12 cellular contexts compared by ENCODE assay signal in the genomic region with DNA sequence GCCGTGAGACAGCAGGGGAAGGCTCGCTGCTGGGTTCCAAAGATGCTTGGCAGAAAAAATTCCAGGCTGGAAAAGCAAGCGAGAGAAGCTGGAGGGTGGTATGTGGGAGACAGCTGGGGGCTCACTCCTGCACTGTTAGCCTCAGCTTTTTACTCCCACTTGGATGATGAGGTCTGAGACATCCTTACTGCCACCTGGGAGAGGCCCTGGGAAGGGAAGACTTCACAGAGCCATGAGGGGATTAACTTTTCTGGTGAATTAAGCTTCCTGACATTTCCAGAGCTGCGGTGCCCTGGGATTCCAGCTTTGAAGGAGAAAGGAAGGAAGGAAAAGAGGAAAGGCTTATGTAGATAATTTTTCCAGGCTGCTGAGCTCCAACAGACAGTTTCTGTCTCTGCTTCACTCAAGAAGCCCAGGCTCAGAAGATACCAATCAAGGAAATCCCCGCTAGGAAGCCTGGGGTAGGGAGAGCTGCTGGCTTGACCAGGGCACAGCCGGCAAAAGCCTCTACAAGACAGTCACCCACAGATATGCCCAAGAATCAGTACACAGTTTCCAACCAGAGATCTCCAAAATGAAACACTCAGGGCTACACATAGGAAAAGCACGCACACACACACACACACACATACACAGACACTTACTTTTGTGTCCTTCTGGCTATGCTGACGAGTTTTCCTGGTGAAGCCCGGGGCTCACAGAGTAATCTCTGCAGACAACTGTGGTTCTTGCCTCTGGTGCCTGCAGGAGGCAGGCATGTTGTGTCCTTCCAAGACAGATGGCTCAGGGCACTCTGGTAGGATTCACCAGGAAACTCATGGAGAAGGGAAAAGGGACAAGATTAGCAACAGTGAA.
DNase-seq lines count a peak whose midpoint lies in the region; ATAC-seq and TF ChIP-seq lines count a peak whose summit lies in the region.
"Had no signal": no experiment of that assay in that cellular context is flagged by ENCODE, and none has a peak within 500 bp of the region (broad histone marks: within the 10 kb centered on the region; RNA-seq: fewer than 3 reads in every experiment).

No MANE protein-coding gene starts in this region.

- no peak for ATAC-seq in HG02678 (IDR thresholded peaks at IDR 0.05; ENCODE audit: unreplicated experiment)
- ATAC-seq: gastrocnemius medialis; naive thymus-derived CD4-positive, alpha-beta T cell; PC-3 had no signal

- POLR2A ChIA-PET in HEK293 (lab: Yijun Ruan, JAX), result interaction anchor here (0.6 to 2.1 kb wide), 5 partner anchors 29 to 226 kb away, joined by 3 to 13 read pairs (median 3); a partner anchor contains a TSS

- H3K27ac ChIP-seq in HEK293 (ENCODE audit: extremely low read depth, low read depth, low read length), result no peak overlapping the region
- H3K27ac ChIP-seq: gastrocnemius medialis had no signal

- peak; percentile 5 for DNase-seq in adipocyte (ENCODE audit: low read depth)
- peak; percentile 48 for DNase-seq in foreskin melanocyte
- DNase-seq in retina, result peak; percentile 67
- DNase-seq in activated CD8-positive, alpha-beta memory T cell treated with anti-CD3 and anti-CD28 coated beads for 24 hours, result no peak
- DNase-seq in GM13976 (ENCODE audit: low spot score), result no peak
- DNase-seq: activated CD4-positive, CD25-positive, alpha-beta regulatory T cell treated with anti-CD3 and anti-CD28 coated beads, Interleukin-2, amount 50 U/mL, for 72 hours; activated naive CD4-positive, alpha-beta T cell treated with Interleukin-2 at 50 U/mL for 16 hours; gastrocnemius medialis; PC-3 had no signal

- no peak overlapping the region for H3K9ac ChIP-seq in adipocyte (ENCODE audit: low read length)

- in situ Hi-C loops in GM13976 (cut with MboI; ENCODE audit: low sequenced_read_pairs, unreplicated experiment), result no loop called here

- no peaks in the 10 kb centered on the region; the same call in 1 of the 2 replicates for H3K4me1 ChIP-seq in HEK293 (ENCODE audit: control insufficient read depth, insufficient read depth, low read length)
- peaks cover 17% of the 10 kb centered on the region for H3K4me1 ChIP-seq in adipocyte (ENCODE audit: control insufficient read depth, insufficient read depth, low read length)

- H3K4me3 ChIP-seq in HEK293 (ENCODE audit: low read depth, low read length) (no peak overlapping the region), adipocyte (ENCODE audit: low read length) (no peak overlapping the region)

- H3K9me3 ChIP-seq in HEK293 (ENCODE audit: control insufficient read depth, insufficient read depth, low read depth, low read length) (no peaks in the 10 kb centered on the region), adipocyte (ENCODE audit: control insufficient read depth, low read length) (no peaks in the 10 kb centered on the region)
- H3K9me3 ChIP-seq: gastrocnemius medialis had no signal

- CTCF ChIA-PET in HEK293 (lab: Yijun Ruan, JAX), result interaction anchor here (0.6 to 2.6 kb wide), 6 partner anchors 13 to 219 kb away, joined by 3 to 9 read pairs (median 4); no protein-coding TSS in a partner anchor

- no peaks in the 10 kb centered on the region for H3K36me3 ChIP-seq in HEK293 (ENCODE audit: control insufficient read depth in 2 of 2, insufficient read depth in 1 of 2, low read length in 2 of 2)
- no peaks in the 10 kb centered on the region for H3K36me3 ChIP-seq in adipocyte (ENCODE audit: control insufficient read depth, insufficient read depth, low read length, severe bottlenecking)
- H3K36me3 ChIP-seq: gastrocnemius medialis had no signal

- no peak for TF ChIP-seq CTCF in HEK293 (tag by site-specific recombination; IDR thresholded peaks at IDR 0.05)
- TF ChIP-seq CTCF in GM13976 (IDR thresholded peaks at IDR 0.05; ENCODE audit: borderline replicate concordance, control extremely low read depth, extremely low read depth, insufficient read depth, missing control alignments), result no peak

- H3K27me3 ChIP-seq in adipocyte (replicated peaks; ENCODE audit: control insufficient read depth, insufficient read depth, low read length), result peaks cover 10% of the 10 kb centered on the region

TF ChIP-seq in HEK293, 187 proteins besides CTCF, POLR2A, EP300 and RAD21:
- TF ChIP-seq GLIS1 (tag by site-specific recombination; IDR thresholded peaks at IDR 0.05) (peak; percentile 43), EGR2 (tag by site-specific recombination; IDR thresholded peaks at IDR 0.05; ENCODE audit: low read depth) (peak; percentile 9; the same call in 1 of the 2 replicates), ZNF555 (tag by site-specific recombination; conservative IDR thresholded peaks at IDR 0.05) (no peak)
- TF ChIP-seq, protein P1, sequence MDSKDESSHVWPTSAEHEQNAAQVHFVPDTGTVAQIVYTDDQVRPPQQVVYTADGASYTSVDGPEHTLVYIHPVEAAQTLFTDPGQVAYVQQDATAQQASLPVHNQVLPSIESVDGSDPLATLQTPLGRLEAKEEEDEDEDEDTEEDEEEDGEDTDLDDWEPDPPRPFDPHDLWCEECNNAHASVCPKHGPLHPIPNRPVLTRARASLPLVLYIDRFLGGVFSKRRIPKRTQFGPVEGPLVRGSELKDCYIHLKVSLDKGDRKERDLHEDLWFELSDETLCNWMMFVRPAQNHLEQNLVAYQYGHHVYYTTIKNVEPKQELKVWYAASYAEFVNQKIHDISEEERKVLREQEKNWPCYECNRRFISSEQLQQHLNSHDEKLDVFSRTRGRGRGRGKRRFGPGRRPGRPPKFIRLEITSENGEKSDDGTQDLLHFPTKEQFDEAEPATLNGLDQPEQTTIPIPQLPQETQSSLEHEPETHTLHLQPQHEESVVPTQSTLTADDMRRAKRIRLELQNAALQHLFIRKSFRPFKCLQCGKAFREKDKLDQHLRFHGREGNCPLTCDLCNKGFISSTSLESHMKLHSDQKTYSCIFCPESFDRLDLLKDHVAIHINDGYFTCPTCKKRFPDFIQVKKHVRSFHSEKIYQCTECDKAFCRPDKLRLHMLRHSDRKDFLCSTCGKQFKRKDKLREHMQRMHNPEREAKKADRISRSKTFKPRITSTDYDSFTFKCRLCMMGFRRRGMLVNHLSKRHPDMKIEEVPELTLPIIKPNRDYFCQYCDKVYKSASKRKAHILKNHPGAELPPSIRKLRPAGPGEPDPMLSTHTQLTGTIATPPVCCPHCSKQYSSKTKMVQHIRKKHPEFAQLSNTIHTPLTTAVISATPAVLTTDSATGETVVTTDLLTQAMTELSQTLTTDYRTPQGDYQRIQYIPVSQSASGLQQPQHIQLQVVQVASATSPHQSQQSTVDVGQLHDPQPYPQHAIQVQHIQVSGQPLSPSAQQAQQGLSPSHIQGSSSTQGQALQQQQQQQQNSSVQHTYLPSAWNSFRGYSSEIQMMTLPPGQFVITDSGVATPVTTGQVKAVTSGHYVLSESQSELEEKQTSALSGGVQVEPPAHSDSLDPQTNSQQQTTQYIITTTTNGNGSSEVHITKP (tag by site-specific recombination; IDR thresholded peaks at IDR 0.05), result peak; percentile 30; the same call in 1 of the 2 replicates

Comparison
In these comparisons a context has a peak if more than half of its experiments do, and no peak if none do; other contexts are left out.
1. DNase-seq: peak in adipocyte (single experiment), foreskin melanocyte (single experiment) and retina (single experiment); none in activated CD8-positive, alpha-beta memory T cell treated with anti-CD3 and anti-CD28 coated beads for 24 hours (single experiment) and GM13976 (single experiment).